In the genomic region with DNA sequence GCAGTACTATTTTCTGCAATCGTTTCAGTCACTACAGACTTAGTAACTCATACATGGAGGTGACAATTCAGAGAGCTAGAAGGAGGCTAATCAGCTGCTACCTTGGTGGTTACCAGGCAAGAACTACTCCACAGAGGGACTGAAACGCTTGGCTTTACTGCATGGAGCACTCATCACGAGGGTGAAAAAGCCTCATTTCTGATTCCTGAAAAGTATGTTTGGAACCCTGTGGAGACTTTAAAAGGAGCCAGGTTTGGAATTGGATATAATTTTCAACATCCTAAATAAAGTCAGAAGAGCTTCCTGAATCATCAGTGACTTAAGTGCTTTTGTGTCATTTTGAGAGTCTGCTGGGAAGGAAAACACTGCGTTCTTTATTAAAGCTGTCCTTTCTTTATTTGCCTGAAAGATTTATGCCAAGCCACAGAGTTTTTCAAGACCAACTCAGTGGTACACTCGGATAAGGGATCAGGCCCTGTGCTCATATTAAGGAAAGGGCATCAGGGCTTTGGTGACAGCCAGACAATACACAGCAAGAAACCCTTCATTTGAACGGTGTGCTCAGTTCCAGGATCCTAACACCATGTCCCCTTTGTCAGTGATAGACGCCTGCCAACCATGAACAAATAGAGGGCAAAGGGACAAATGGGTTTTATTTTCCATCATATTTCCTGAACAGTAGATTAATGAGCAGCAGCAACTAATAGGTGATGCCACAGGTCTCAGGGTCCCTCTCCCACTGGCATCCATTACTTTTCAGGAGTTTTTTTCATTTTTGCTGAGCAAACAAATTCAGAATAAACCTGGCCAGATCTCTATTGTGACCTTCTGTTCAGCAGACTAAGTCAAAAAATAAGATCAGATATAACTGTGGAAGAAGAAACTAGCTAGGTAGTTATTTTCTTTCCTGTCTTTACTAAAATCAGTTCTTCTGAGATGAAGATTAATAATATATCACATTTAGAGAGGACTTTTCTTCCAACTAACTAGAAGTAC, we compare ENCODE assay signal across 11 cellular contexts.
DNase-seq lines count a peak whose midpoint lies in the region; ATAC-seq and TF ChIP-seq lines count a peak whose summit lies in the region.
"Had no signal": no experiment of that assay in that cellular context is flagged by ENCODE, and none has a peak within 500 bp of the region (broad histone marks: within the 10 kb centered on the region; RNA-seq: fewer than 3 reads in every experiment).

No MANE protein-coding gene starts in this region.

- H3K23ac ChIP-seq in H9 (ENCODE audit: insufficient read length, low read depth, low read length): no peak overlapping the region

- no peak overlapping the region for H2AFZ ChIP-seq in H9 (ENCODE audit: low read length)

- peak overlapping the region; percentile 58 for H3K27ac Mint-ChIP-seq in CD8-positive, alpha-beta T cell
- H3K27ac Mint-ChIP-seq in endothelial cell (ENCODE audit: unreplicated experiment) (peak overlapping the region; percentile 36), neural crest cell (ENCODE audit: unreplicated experiment) (peak overlapping the region; percentile 23), H9 (peak overlapping the region in 1 of 3 experiments; percentile 52; a peak in 2 of 7 replicates)

- H3K4ac ChIP-seq in H9 (ENCODE audit: low read depth, low read length): no peak overlapping the region

- CTCF ChIA-PET in CD8-positive, alpha-beta T cell (lab: Charles Lee): no interaction called here

- H2BK120ac ChIP-seq in H9 (ENCODE audit: low read depth, low read length, poor library complexity, severe bottlenecking): no peak overlapping the region

- intact Hi-C loops in CD8-positive, alpha-beta T cell (cut with DNase I, micrococcal nuclease): loop anchor here (5.0 kb wide), 1 partner anchor 121 kb away; no protein-coding TSS in a partner anchor
- intact Hi-C loops in adrenal gland (cut with DNase I): no loop called here

- H3K9me3 ChIP-seq in CD8-positive, alpha-beta T cell (ENCODE audit: low read length): no peaks in the 10 kb centered on the region
- no peaks in the 10 kb centered on the region for H3K9me3 ChIP-seq in adrenal gland (replicated peaks in 1 of 3)
- no peaks in the 10 kb centered on the region for H3K9me3 ChIP-seq in H9 (ENCODE audit: control insufficient read depth, low read depth, low read length)

- H3K36me3 ChIP-seq in CD8-positive, alpha-beta T cell (ENCODE audit: insufficient read depth, low read length): peaks cover 27% of the 10 kb centered on the region
- H3K36me3 ChIP-seq in adrenal gland (replicated peaks in 1 of 2): peaks cover 0 to 6% of the 10 kb centered on the region in 2 donors

- H2AK5ac ChIP-seq in H9 (ENCODE audit: insufficient read length, low read length): no peak overlapping the region

- TF ChIP-seq CTCF in CD8-positive, alpha-beta T cell (IDR thresholded peaks at IDR 0.05): no peak
- TF ChIP-seq CTCF in endothelial cell (IDR thresholded peaks at IDR 0.05; ENCODE audit: unreplicated experiment) (no peak), neural crest cell (conservative IDR thresholded peaks at IDR 0.05) (no peak), adrenal gland (IDR thresholded peaks at IDR 0.05) (no peak), H9 (conservative IDR thresholded peaks at IDR 0.05) (no peak)

- H4K5ac ChIP-seq in H9 (ENCODE audit: insufficient read length, low read depth, low read length): no peak overlapping the region

- no peaks in the 10 kb centered on the region for H4K20me1 ChIP-seq in H9 (ENCODE audit: control insufficient read depth, insufficient read depth, insufficient read length)

- no peak overlapping the region for H2BK20ac ChIP-seq in H9 (ENCODE audit: low read depth, low read length, poor library complexity, severe bottlenecking)

- peaks cover 58% of the 10 kb centered on the region for H3K36me3 Mint-ChIP-seq in CD8-positive, alpha-beta T cell
- H3K36me3 Mint-ChIP-seq in endothelial cell (ENCODE audit: low read depth, unreplicated experiment): peaks cover under 1% of the 10 kb centered on the region
- peaks cover 5% of the 10 kb centered on the region for H3K36me3 Mint-ChIP-seq in neural crest cell (ENCODE audit: low read depth)
- H3K36me3 Mint-ChIP-seq in H9 (ENCODE audit: insufficient read depth in 1 of 3, low read depth in 3 of 3): peaks cover 9 to 26% (median 14%) of the 10 kb centered on the region in 3 experiments; a peak in 6 of 7 replicates

- no peaks in the 10 kb centered on the region for H3K79me2 ChIP-seq in H9 (ENCODE audit: insufficient read depth, low read length)

- no peak for DNase-seq in CD8-positive, alpha-beta T cell
- DNase-seq in NCI-H345 (lab: John Stamatoyannopoulos, UW) (peak; percentile 2), endothelial cell (ENCODE audit: low spot score) (no peak), neural crest cell (ENCODE audit: low read depth, low spot score) (no peak), retina (no peak), GM19238 (ENCODE audit: insufficient read length, low spot score) (no peak), adrenal gland (no peak), H9 (no peak)
- DNase-seq: Calu3; effector memory CD4-positive, alpha-beta T cell; NCI-H2029 treated with DMSO at 0.1 percent for 48 hours had no signal

- H3T11ph ChIP-seq in H9 (ENCODE audit: low read length): no peak overlapping the region

- H4K8ac ChIP-seq in H9 (replicated peaks; ENCODE audit: insufficient read length, low read depth, low read length): no peak overlapping the region

- no peaks in the 10 kb centered on the region for H3K9me3 Mint-ChIP-seq in CD8-positive, alpha-beta T cell
- H3K9me3 Mint-ChIP-seq in endothelial cell (ENCODE audit: unreplicated experiment): no peaks in the 10 kb centered on the region
- H3K9me3 Mint-ChIP-seq in neural crest cell: no peaks in the 10 kb centered on the region
- no peaks in the 10 kb centered on the region for H3K9me3 Mint-ChIP-seq in H9

- no peak overlapping the region for H3K4me2 ChIP-seq in H9 (ENCODE audit: insufficient read depth, insufficient read length, low read length)

- H3K4me1 ChIP-seq in CD8-positive, alpha-beta T cell (ENCODE audit: insufficient read depth, low read length): no peaks in the 10 kb centered on the region
- H3K4me1 ChIP-seq in adrenal gland (replicated peaks in 1 of 2): peaks cover 0 to 11% of the 10 kb centered on the region in 2 donors
- no peaks in the 10 kb centered on the region for H3K4me1 ChIP-seq in H9 (ENCODE audit: insufficient read depth, low read length)

- no peak overlapping the region for H3K27ac ChIP-seq in CD8-positive, alpha-beta T cell (ENCODE audit: low read depth, low read length)
- H3K27ac ChIP-seq in adrenal gland: no peak overlapping the region
- no peak overlapping the region for H3K27ac ChIP-seq in H9 (ENCODE audit: insufficient read length, low read depth, low read length)

- H3K23me2 ChIP-seq in H9 (ENCODE audit: insufficient read length, low read depth, low read length, poor library complexity, severe bottlenecking): no peaks in the 10 kb centered on the region

- no peak for TF ChIP-seq POLR2A in adrenal gland (IDR thresholded peaks at IDR 0.05)

- H3K14ac ChIP-seq in H9 (ENCODE audit: insufficient read depth, low read length): no peak overlapping the region

- no peaks in the 10 kb centered on the region for H3K27me3 ChIP-seq in CD8-positive, alpha-beta T cell (ENCODE audit: insufficient read depth, low read length)
- H3K27me3 ChIP-seq in adrenal gland (no peaks in the 10 kb centered on the region), H9 (ENCODE audit: insufficient read depth, low read length) (no peaks in the 10 kb centered on the region)

- peaks cover 4% of the 10 kb centered on the region for H3K79me1 ChIP-seq in H9 (ENCODE audit: insufficient read depth, low read depth, low read length, poor library complexity, severe bottlenecking)

- no peak overlapping the region for H3K18ac ChIP-seq in H9 (ENCODE audit: insufficient read length, low read depth, low read length)

- H3K9ac ChIP-seq in H9 (ENCODE audit: extremely low read depth, insufficient read length, low read length): no peak overlapping the region

- no peak overlapping the region for H3K56ac ChIP-seq in H9 (ENCODE audit: insufficient read length, low read depth, low read length)

- H3K4me1 Mint-ChIP-seq in CD8-positive, alpha-beta T cell (ENCODE audit: low read depth): peaks cover 21% of the 10 kb centered on the region
- no peaks in the 10 kb centered on the region for H3K4me1 Mint-ChIP-seq in endothelial cell (ENCODE audit: unreplicated experiment)
- peaks cover 26% of the 10 kb centered on the region for H3K4me1 Mint-ChIP-seq in neural crest cell
- no peaks in the 10 kb centered on the region for H3K4me1 Mint-ChIP-seq in H9

- no peak overlapping the region for H3K4me3 Mint-ChIP-seq in CD8-positive, alpha-beta T cell
- no peak overlapping the region for H3K4me3 Mint-ChIP-seq in endothelial cell (ENCODE audit: unreplicated experiment)
- no peak overlapping the region for H3K4me3 Mint-ChIP-seq in neural crest cell
- no peak overlapping the region for H3K4me3 Mint-ChIP-seq in H9

- H2BK5ac ChIP-seq in H9 (ENCODE audit: insufficient read length, low read length): no peak overlapping the region

- H3K4me3 ChIP-seq in CD8-positive, alpha-beta T cell (ENCODE audit: low read depth, low read length): no peak overlapping the region
- no peak overlapping the region for H3K4me3 ChIP-seq in adrenal gland

- WGBS in adrenal gland, 4 donors: 68 to 76% (median 68%) methylated on average over 6 to 7 of the region's 7 CpGs
- WGBS in H9 (ENCODE audit: extremely low coverage, insufficient read length, low lambda C conversion rate): no CpG with 5 or more reads among the region's 7 CpGs

- no peak overlapping the region for H4K91ac ChIP-seq in H9 (ENCODE audit: insufficient read length, low read depth, low read length)

- no peaks in the 10 kb centered on the region for H3K27me3 Mint-ChIP-seq in CD8-positive, alpha-beta T cell (ENCODE audit: low read depth)
- H3K27me3 Mint-ChIP-seq in endothelial cell (ENCODE audit: unreplicated experiment): no peaks in the 10 kb centered on the region
- H3K27me3 Mint-ChIP-seq in neural crest cell (ENCODE audit: low read depth): no peaks in the 10 kb centered on the region
- no peaks in the 10 kb centered on the region for H3K27me3 Mint-ChIP-seq in H9 (ENCODE audit: low read depth)

- POLR2A ChIA-PET in CD8-positive, alpha-beta T cell (lab: Charles Lee): interaction anchor here (0.7 kb wide), 1 partner anchor 106 kb away, joined by 5 read pairs; no protein-coding TSS in a partner anchor

- ATAC-seq in CD8-positive, alpha-beta T cell: no peak

- H2BK15ac ChIP-seq in H9 (ENCODE audit: low read depth, low read length): no peak overlapping the region

- H2BK12ac ChIP-seq in H9 (ENCODE audit: insufficient read length, low read depth, low read length): no peak overlapping the region

Comparison
In these comparisons a context has a peak if more than half of its experiments do, and no peak if none do; other contexts are left out.
1. intact Hi-C loops: an anchor here in CD8-positive, alpha-beta T cell (5.0 kb wide); none called in adrenal gland.